8 cellular contexts compared by ENCODE assay signal in the genomic region with DNA sequence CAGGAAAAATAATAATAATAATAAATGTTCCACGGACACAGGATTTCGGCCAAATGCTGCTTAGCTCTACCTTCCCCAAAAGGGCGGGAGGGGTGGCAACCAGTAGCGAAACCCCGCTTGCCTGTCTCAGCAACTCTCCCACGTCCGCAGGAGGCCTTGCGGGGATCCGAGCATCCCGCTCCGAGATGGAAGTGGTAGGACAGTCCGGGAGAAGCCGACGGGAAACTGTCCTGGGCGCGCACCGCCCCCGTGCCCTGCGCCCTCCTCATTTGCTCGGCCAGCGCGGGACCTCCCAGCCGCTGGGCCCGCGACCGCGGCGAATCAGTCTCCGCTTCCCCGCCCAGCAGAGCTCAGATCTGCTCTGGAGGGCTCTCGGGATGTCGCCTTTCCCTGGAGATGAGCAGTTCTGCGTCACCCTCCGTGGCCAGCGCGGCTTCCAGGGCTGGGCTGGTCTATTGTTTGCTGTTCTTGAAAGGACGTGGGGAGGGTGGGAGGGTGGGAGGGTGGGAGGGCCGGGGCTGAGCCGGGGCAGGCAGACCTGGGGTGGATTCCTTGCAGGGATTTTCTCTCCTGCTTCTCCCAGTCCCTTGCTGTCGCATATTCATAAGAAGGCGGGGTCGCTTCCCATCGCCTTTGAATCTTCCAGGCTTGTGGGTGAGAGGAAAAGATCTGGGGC. TPM values are rescaled to one million over a fixed set of nuclear protein-coding genes. Genes with fewer than 3 reads are reported as not detected.
DNase-seq lines count a peak whose midpoint lies in the region; ATAC-seq and FAIRE-seq lines count a peak whose summit lies in the region.

No MANE protein-coding gene starts in this region.

- H3K36me3 ChIP-seq in NT2/D1 (ENCODE audit: insufficient read depth, insufficient read length, low read length): peaks cover 7% of the 10 kb centered on the region

- H3K4me1 ChIP-seq in NT2/D1 (ENCODE audit: insufficient read depth, insufficient read length): no peaks in the 10 kb centered on the region

- H3K27me3 ChIP-seq in NT2/D1 (ENCODE audit: insufficient read depth, insufficient read length): no peaks in the 10 kb centered on the region

- DNase-seq in ELR (ENCODE audit: low read depth): peak; percentile 59
- peak; percentile 48 for DNase-seq in NT2/D1 (ENCODE audit: low read depth, low spot score)
- peak; percentile 26 to 87 (median 68) for DNase-seq in head of caudate nucleus
- DNase-seq in retina: peak; percentile 84
- DNase-seq in KG1 (lab: John Stamatoyannopoulos, UW): no peak
- no peak for DNase-seq in activated CD8-positive, alpha-beta memory T cell treated with anti-CD3 and anti-CD28 coated beads, Interleukin-2, amount 10 ng/mL, durations not matched to agents 7 days and 5 days
- no peak for DNase-seq in RCC 7860 (ENCODE audit: low spot score)

- peaks cover 14% of the 10 kb centered on the region; the same call in 1 of the 2 replicates for H3K9me3 ChIP-seq in NT2/D1 (ENCODE audit: insufficient read depth, low read length)

- no peaks in the 10 kb centered on the region for H3K9me3 Mint-ChIP-seq in activated CD8-positive, alpha-beta memory T cell treated with anti-CD3 and anti-CD28 coated beads, Interleukin-2, amount 10 ng/mL, durations not matched to agents 7 days and 5 days (ENCODE audit: low read depth)

- peaks cover 73% of the 10 kb centered on the region for H3K27me3 Mint-ChIP-seq in activated CD8-positive, alpha-beta memory T cell treated with anti-CD3 and anti-CD28 coated beads, Interleukin-2, amount 10 ng/mL, durations not matched to agents 7 days and 5 days

- ATAC-seq in HG03378 (IDR thresholded peaks at IDR 0.05; ENCODE audit: unreplicated experiment): no peak
- no peak for ATAC-seq in activated CD8-positive, alpha-beta memory T cell treated with anti-CD3 and anti-CD28 coated beads, Interleukin-2, amount 10 ng/mL, durations not matched to agents 7 days and 5 days

- peaks cover 2% of the 10 kb centered on the region for H3K4me1 Mint-ChIP-seq in activated CD8-positive, alpha-beta memory T cell treated with anti-CD3 and anti-CD28 coated beads, Interleukin-2, amount 10 ng/mL, durations not matched to agents 7 days and 5 days

- no peak overlapping the region for H3K4me3 Mint-ChIP-seq in activated CD8-positive, alpha-beta memory T cell treated with anti-CD3 and anti-CD28 coated beads, Interleukin-2, amount 10 ng/mL, durations not matched to agents 7 days and 5 days

- no peak for FAIRE-seq in RCC 7860 (lab: Jason Lieb, UNC)

- peak overlapping the region; percentile 81 for H3K4me3 ChIP-seq in NT2/D1 (ENCODE audit: insufficient read length, low read depth)

- intact Hi-C loops in head of caudate nucleus (cut with DNase I): no loop called here

- no peak overlapping the region for H3K27ac Mint-ChIP-seq in activated CD8-positive, alpha-beta memory T cell treated with anti-CD3 and anti-CD28 coated beads, Interleukin-2, amount 10 ng/mL, durations not matched to agents 7 days and 5 days

- peak overlapping the region; percentile 90 for H3K9ac ChIP-seq in NT2/D1 (ENCODE audit: insufficient read length, low read depth)

- H3K36me3 Mint-ChIP-seq in activated CD8-positive, alpha-beta memory T cell treated with anti-CD3 and anti-CD28 coated beads, Interleukin-2, amount 10 ng/mL, durations not matched to agents 7 days and 5 days: no peaks in the 10 kb centered on the region

- CTCF ChIA-PET in activated CD8-positive, alpha-beta memory T cell treated with anti-CD3 and anti-CD28 coated beads, Interleukin-2, amount 10 ng/mL, durations not matched to agents 7 days and 5 days (lab: Charles Lee): no interaction called here

RNA-seq across cellular contexts. Expression of a gene that starts 48.8 kb away (rescaled TPM):
- under 1 TPM; 0.20 to 0.52 TPM for total RNA-seq in activated CD8-positive, alpha-beta memory T cell treated with anti-CD3 and anti-CD28 coated beads, Interleukin-2, amount 10 ng/mL, durations not matched to agents 7 days and 5 days

Comparison
In these comparisons a context has a peak if more than half of its experiments do, and no peak if none do; other contexts are left out.
1. DNase-seq: peak in ELR (single experiment), NT2/D1 (single experiment), head of caudate nucleus (42 of 42) and retina (single experiment); none in KG1 (single experiment), activated CD8-positive, alpha-beta memory T cell treated with anti-CD3 and anti-CD28 coated beads, Interleukin-2, amount 10 ng/mL, durations not matched to agents 7 days and 5 days (single experiment) and RCC 7860 (single experiment).